In genomic region chr12:26374934-26375333, GRCh38 we compare ENCODE assay signal across 28 cellular contexts.
DNase-seq lines count a peak whose midpoint lies in the region; ATAC-seq and TF ChIP-seq lines count a peak whose summit lies in the region.
"Had no signal": no experiment of that assay in that cellular context is flagged by ENCODE, and none has a peak within 500 bp of the region (broad histone marks: within the 10 kb centered on the region; RNA-seq: fewer than 3 reads in every experiment).

No MANE protein-coding gene starts in this region.

- H3K4me3 ChIP-seq in fibroblast of pulmonary artery (replicated peaks; ENCODE audit: low read depth, low read length) = no peak overlapping the region
- H3K4me3 ChIP-seq: gastrocnemius medialis, mucosa of descending colon, PC-9, vagina had no signal

- DNase-seq in NCI-H2171 (lab: John Stamatoyannopoulos, UW) (peak; percentile 25), fibroblast of pulmonary artery (ENCODE audit: low read depth) (peak; percentile 26), smooth muscle cell of the brain vasculature (ENCODE audit: low read depth, low spot score) (peak; percentile 31), NCI-H1436 treated with DMSO at 0.1 percent for 48 hours (lab: John Stamatoyannopoulos, UW) (no peak), SIG-M5 treated with dmso at 0.1 percent for 504 hours (lab: John Stamatoyannopoulos, UW; ENCODE audit: unreplicated experiment) (no peak)
- DNase-seq: activated CD4-positive, CD25-positive, alpha-beta regulatory T cell treated with anti-CD3 and anti-CD28 coated beads, Interleukin-2, amount 50 U/mL, for 72 hours; activated CD8-positive, alpha-beta T cell treated with anti-CD3 and anti-CD28 coated beads, Interleukin-2, amount 10 ng/mL, durations not matched to agents 7 days and 5 days; activated naive CD4-positive, alpha-beta T cell; activated T-cell treated with anti-CD3 and anti-CD28 coated beads for 4 hours; caudate nucleus; dermis blood vessel endothelial cell; EL; gastrocnemius medialis; HFFc6; hippocampal formation; immature natural killer cell; mucosa of descending colon; NCI-H1105; NCI-H2081 treated with DMSO at 0.1 percent for 48 hours; nephron progenitor cell; NK-92 treated with Interleukin-12 subunit alpha and Interleukin-12 subunit beta, amount 100 ng/mL, for 24 hours; PC-9; right cardiac atrium; SHP77; T-helper 1 cell had no signal

- TF ChIP-seq CTCF in fibroblast of pulmonary artery (IDR thresholded peaks at IDR 0.05; ENCODE audit: low read length, missing control alignments) = no peak

- peak; percentile 69 for ATAC-seq in SK-N-SH treated with all-trans-retinoic acid at 6 μM for 48 hours
- no peak for ATAC-seq in GM21515 (IDR thresholded peaks at IDR 0.05; ENCODE audit: unreplicated experiment)
- ATAC-seq: activated CD8-positive, alpha-beta T cell treated with anti-CD3 and anti-CD28 coated beads, Interleukin-2, amount 10 ng/mL, durations not matched to agents 7 days and 5 days; gastrocnemius medialis; mucosa of descending colon; right cardiac atrium had no signal

TF ChIP-seq in SK-N-SH treated with all-trans-retinoic acid at 6 μM for 48 hours, 23 proteins besides CTCF, POLR2A, EP300 and RAD21:
- TF ChIP-seq CREB5 (CRISPR knock-in tag; IDR thresholded peaks at IDR 0.05; ENCODE audit: low read depth) = no peak
- TF ChIP-seq ISL1 (CRISPR knock-in tag; IDR thresholded peaks at IDR 0.05) = 0 out of 2 replicates have a peak, but pooled peaks have one; percentile 47

Comparison
In these comparisons a context has a peak if more than half of its experiments do, and no peak if none do; other contexts are left out.
1. DNase-seq: peak in NCI-H2171 (single experiment), fibroblast of pulmonary artery (single experiment) and smooth muscle cell of the brain vasculature (single experiment); none in NCI-H1436 treated with DMSO at 0.1 percent for 48 hours (single experiment) and SIG-M5 treated with dmso at 0.1 percent for 504 hours (single experiment).